ENCODE assay signal across 35 cellular contexts in genomic region chr6:123295181-123295580, GRCh38.
"Had no signal": no experiment of that assay in that cellular context is flagged by ENCODE, and none has a peak within 500 bp of the region (broad histone marks: within the 10 kb centered on the region; RNA-seq: fewer than 3 reads in every experiment).

No MANE protein-coding gene starts in this region.

- H3K27ac ChIP-seq: KMS-11 had no signal

- H3K27me3 ChIP-seq: MG63 had no signal

- H3K36me3 ChIP-seq: MG63 had no signal

- H3K4me3 ChIP-seq: MG63 had no signal

- H3K9me3 ChIP-seq: MG63 had no signal

- DNase-seq: Karpas-422, Kasumi-1, KBM-7, KG1, MG63, MM.1S, MV-4-11, NCI-H1048, NCI-H1092, NCI-H1092 treated with DMSO at 0.1 percent for 48 hours, NCI-H1105, NCI-H1105 treated with DMSO at 0.1 percent for 48 hours, NCI-H1417, NCI-H1417 treated with DMSO at 0.1 percent for 48 hours, NCI-H1436, NCI-H1436 treated with DMSO at 0.1 percent for 48 hours, NCI-H146, NCI-H1694, NCI-H1694 treated with DMSO at 0.1 percent for 48 hours, NCI-H187, NCI-H187 treated with DMSO at 0.1 percent for 48 hours, NCI-H1930, NCI-H2029, NCI-H2029 treated with DMSO at 0.1 percent for 48 hours, NCI-H2081, NCI-H2081 treated with DMSO at 0.1 percent for 48 hours, NCI-H2107, NCI-H2171, NCI-H2171 treated with DMSO at 0.1 percent for 48 hours, NCI-H2227 treated with DMSO at 0.1 percent for 48 hours, NCI-H226, NCI-H345, NCI-H446, NCI-H446 treated with DMSO at 0.1 percent for 48 hours had no signal
